In genomic region chr11:69861901-69862300, GRCh38 we compare ENCODE assay signal across 20 cellular contexts. TPM values are rescaled to one million over a fixed set of nuclear protein-coding genes. Genes with fewer than 3 reads are reported as not detected.
DNase-seq lines count a peak whose midpoint lies in the region; ATAC-seq and TF ChIP-seq lines count a peak whose summit lies in the region.
"Had no signal": no experiment of that assay in that cellular context is flagged by ENCODE, and none has a peak within 500 bp of the region (broad histone marks: within the 10 kb centered on the region; RNA-seq: fewer than 3 reads in every experiment).

No MANE protein-coding gene starts in this region.

- H3K27me3 Mint-ChIP-seq in neural crest cell (ENCODE audit: low read depth) = peaks cover 81% of the 10 kb centered on the region
- H3K27me3 Mint-ChIP-seq in MCF 10A (ENCODE audit: insufficient read depth, unreplicated experiment) = peaks cover 38% of the 10 kb centered on the region

- H3K4me3 ChIP-seq in coronary artery = no peak overlapping the region
- H3K4me3 ChIP-seq: BLaER1, GM23338 had no signal

- no peak for ATAC-seq in HG03457 (IDR thresholded peaks at IDR 0.05; ENCODE audit: unreplicated experiment)
- ATAC-seq: GM23338, HCT116, HepG2 had no signal

- H3K27ac ChIP-seq in coronary artery = no peak overlapping the region
- H3K27ac ChIP-seq: BLaER1 had no signal

- POLR2A ChIA-PET in MCF 10A (lab: Yijun Ruan, JAX) = no interaction called here

- CTCF ChIA-PET in MCF 10A (lab: Yijun Ruan, JAX) = no interaction called here

- H3K36me3 Mint-ChIP-seq in neural crest cell (ENCODE audit: low read depth) = no peaks in the 10 kb centered on the region
- H3K36me3 Mint-ChIP-seq in MCF 10A (ENCODE audit: insufficient read depth, unreplicated experiment) = no peaks in the 10 kb centered on the region
- H3K36me3 Mint-ChIP-seq: CD14-positive monocyte; CD4-positive, alpha-beta memory T cell had no signal

- H3K9me3 Mint-ChIP-seq in neural crest cell (no peaks in the 10 kb centered on the region), MCF 10A (ENCODE audit: unreplicated experiment) (no peaks in the 10 kb centered on the region)
- H3K9me3 Mint-ChIP-seq: CD4-positive, alpha-beta memory T cell; HFFc6 had no signal

- no TSS peak for BruUV-seq in MCF 10A (replicated peaks; lab: Mats Ljungman, UMichigan)

- H3K4me3 Mint-ChIP-seq in neural crest cell = no peak overlapping the region
- H3K4me3 Mint-ChIP-seq in MCF 10A (ENCODE audit: unreplicated experiment) = no peak overlapping the region
- H3K4me3 Mint-ChIP-seq: CD4-positive, alpha-beta memory T cell; GM23338; HFFc6 had no signal

- intact Hi-C loops in MCF 10A (cut with micrococcal nuclease) = no loop called here

- H3K27ac Mint-ChIP-seq in neural crest cell (ENCODE audit: unreplicated experiment) = peak overlapping the region; percentile 57
- no peak overlapping the region for H3K27ac Mint-ChIP-seq in MCF 10A (ENCODE audit: low read depth, unreplicated experiment)
- H3K27ac Mint-ChIP-seq: CD14-positive monocyte; CD4-positive, alpha-beta memory T cell; GM23338; HFFc6 had no signal

- no peak for TF ChIP-seq CTCF in coronary artery (IDR thresholded peaks at IDR 0.05)
- TF ChIP-seq CTCF in neural crest cell (conservative IDR thresholded peaks at IDR 0.05) = no peak
- no peak for TF ChIP-seq CTCF in MCF 10A (IDR thresholded peaks at IDR 0.05; ENCODE audit: unreplicated experiment)

- H3K4me1 Mint-ChIP-seq in neural crest cell (peaks cover 19% of the 10 kb centered on the region), MCF 10A (ENCODE audit: insufficient read depth, unreplicated experiment) (no peaks in the 10 kb centered on the region)
- H3K4me1 Mint-ChIP-seq: CD4-positive, alpha-beta memory T cell had no signal

- DNase-seq in activated effector memory CD4-positive, alpha-beta T cell treated with anti-CD3 and anti-CD28 coated beads, Interleukin-2, amount 50 U/mL, for 16 hours = peak; percentile 41
- no peak for DNase-seq in activated effector memory CD4-positive, alpha-beta T cell treated with Interleukin-2 at 50 U/mL for 16 hours
- DNase-seq in coronary artery (ENCODE audit: low spot score) = peak; percentile 54
- DNase-seq in neural crest cell (ENCODE audit: low read depth, low spot score) = no peak
- no peak for DNase-seq in stimulated activated CD8-positive, alpha-beta memory T cell treated with anti-CD3 and anti-CD28 coated beads, Interleukin-4, amount 100 ng/mL, for 48 hours
- DNase-seq in MCF 10A (ENCODE audit: unreplicated experiment) = no peak
- DNase-seq: 8988T; CD4-positive, alpha-beta memory T cell; DMS153; DMS79; GDM1; HFFc6 had no signal

RNA-seq across cellular contexts. Expression of gene FGF3, which starts 42.7 kb away (rescaled TPM):
- total RNA-seq in neural crest cell (not detected in 2 replicates), MCF 10A (2022) (not detected in 2 replicates)
- total RNA-seq: A673; CD4-positive, alpha-beta memory T cell; Daoy; HepG2; HFFc6 had no signal

Comparison
In these comparisons a context has a peak if more than half of its experiments do, and no peak if none do; other contexts are left out.
1. DNase-seq: peak in activated effector memory CD4-positive, alpha-beta T cell treated with anti-CD3 and anti-CD28 coated beads, Interleukin-2, amount 50 U/mL, for 16 hours (single experiment) and coronary artery (single experiment); none in activated effector memory CD4-positive, alpha-beta T cell treated with Interleukin-2 at 50 U/mL for 16 hours (single experiment), neural crest cell (single experiment), stimulated activated CD8-positive, alpha-beta memory T cell treated with anti-CD3 and anti-CD28 coated beads, Interleukin-4, amount 100 ng/mL, for 48 hours (single experiment) and MCF 10A (single experiment).